In the genomic region with DNA sequence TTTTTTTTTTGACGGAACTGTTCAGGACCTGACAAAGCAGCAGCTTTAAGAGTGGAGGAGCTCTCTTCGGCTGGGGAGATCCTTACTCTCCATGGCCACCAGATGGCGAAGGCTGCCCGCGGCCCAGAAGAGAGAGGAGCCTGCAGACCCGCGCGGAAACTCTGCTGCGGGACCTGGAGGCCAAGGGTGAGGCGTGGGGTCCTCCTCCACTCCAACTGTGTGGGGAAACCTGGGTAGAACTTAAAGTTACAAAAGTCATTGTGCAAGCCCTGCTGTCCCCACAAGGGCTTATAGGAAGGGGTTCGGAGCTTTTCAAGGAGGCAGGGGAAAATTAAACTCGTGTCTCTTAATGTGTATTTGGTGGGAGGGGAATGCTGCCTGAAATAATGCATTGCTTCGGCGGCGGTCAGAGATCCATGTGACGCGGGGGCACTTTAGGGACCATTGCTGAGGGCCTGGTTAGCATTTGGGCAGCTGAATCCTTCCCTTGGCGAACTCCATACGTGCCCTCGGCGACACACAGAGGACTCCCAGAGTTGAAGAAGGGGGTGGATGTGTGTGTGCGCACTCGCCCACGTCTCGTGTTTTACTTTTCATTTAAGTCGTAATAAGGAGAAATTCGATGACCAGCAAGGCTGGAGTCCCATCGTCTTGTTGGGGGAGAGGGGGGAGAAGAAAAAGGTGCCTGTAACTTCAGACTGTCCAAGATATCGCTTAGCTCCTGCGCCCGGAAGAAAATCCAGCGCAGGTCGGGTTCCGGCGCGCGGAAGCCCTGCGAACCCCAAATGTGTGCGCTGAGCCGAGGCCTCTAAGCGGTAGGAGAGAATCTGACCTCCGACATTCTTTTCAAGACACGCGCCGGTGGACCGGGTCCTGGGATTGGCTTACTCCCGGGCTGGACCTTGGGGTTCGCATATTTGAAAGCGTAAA, we compare ENCODE assay signal across 1 cellular context.
TF ChIP-seq lines count a peak whose summit lies in the region.

No MANE protein-coding gene starts in this region.

TF ChIP-seq in HepG2, 621 proteins besides CTCF, POLR2A, EP300 and RAD21 (continued from another document):
- TF ChIP-seq, protein P1, sequence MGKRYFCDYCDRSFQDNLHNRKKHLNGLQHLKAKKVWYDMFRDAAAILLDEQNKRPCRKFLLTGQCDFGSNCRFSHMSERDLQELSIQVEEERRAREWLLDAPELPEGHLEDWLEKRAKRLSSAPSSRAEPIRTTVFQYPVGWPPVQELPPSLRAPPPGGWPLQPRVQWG (CRISPR knock-in tag; IDR thresholded peaks at IDR 0.05; ENCODE audit: borderline replicate concordance, low read depth): no peak
- TF ChIP-seq ZNF17 (CRISPR knock-in tag; IDR thresholded peaks at IDR 0.05) (no peak), ARHGAP35 (CRISPR knock-in tag; IDR thresholded peaks at IDR 0.05; ENCODE audit: borderline replicate concordance) (no peak), KDM1A (CRISPR knock-in tag; IDR thresholded peaks at IDR 0.05) (no peak), ZNF335 (CRISPR knock-in tag; IDR thresholded peaks at IDR 0.05) (no peak), SALL1 (CRISPR knock-in tag; IDR thresholded peaks at IDR 0.05) (peak; percentile 43), SMC3 (IDR thresholded peaks at IDR 0.05; ENCODE audit: low read length) (peak; percentile 56; the same call in 1 of the 2 replicates), YEATS2 (CRISPR knock-in tag; IDR thresholded peaks at IDR 0.05; ENCODE audit: borderline replicate concordance) (0 out of 2 replicates have a peak, but pooled peaks have one; percentile 35), KDM5B (CRISPR knock-in tag; IDR thresholded peaks at IDR 0.05; ENCODE audit: borderline replicate concordance) (0 out of 2 replicates have a peak, but pooled peaks have one; percentile 17), ZNF570 (CRISPR knock-in tag; IDR thresholded peaks at IDR 0.05; ENCODE audit: borderline replicate concordance) (0 out of 2 replicates have a peak, but pooled peaks have one; percentile 34), IRX3 (CRISPR knock-in tag; IDR thresholded peaks at IDR 0.05; ENCODE audit: borderline replicate concordance, low read depth) (no peak), KLF11 (CRISPR knock-in tag; IDR thresholded peaks at IDR 0.05) (no peak), EZH2 (conservative IDR thresholded peaks at IDR 0.05; ENCODE audit: low read depth, low read length) (0 out of 2 replicates have a peak, but pooled peaks have one; percentile 54), MEIS1 (CRISPR knock-in tag; IDR thresholded peaks at IDR 0.05; ENCODE audit: borderline replicate concordance) (peak; percentile 41; the same call in 1 of the 2 replicates), MED8 (CRISPR knock-in tag; IDR thresholded peaks at IDR 0.05; ENCODE audit: insufficient replicate concordance) (no peak), ZNF317 (CRISPR knock-in tag; IDR thresholded peaks at IDR 0.05) (no peak), TEAD3 (CRISPR knock-in tag; optimal IDR thresholded peaks at IDR 0.05; ENCODE audit: borderline replicate concordance) (no peak), XRCC5 (optimal IDR thresholded peaks at IDR 0.05; ENCODE audit: low read length) (peak; percentile 67), KAT2B (IDR thresholded peaks at IDR 0.05; ENCODE audit: borderline replicate concordance, low read depth, low read length) (no peak), KDM2A (CRISPR knock-in tag; IDR thresholded peaks at IDR 0.05; ENCODE audit: borderline replicate concordance, low read depth) (peak; percentile 35; the same call in 1 of the 2 replicates), SSRP1 (CRISPR knock-in tag; IDR thresholded peaks at IDR 0.05) (no peak), ZNF501 (CRISPR knock-in tag; IDR thresholded peaks at IDR 0.05) (0 out of 2 replicates have a peak, but pooled peaks have one; percentile 23), STAG1 (CRISPR knock-in tag; IDR thresholded peaks at IDR 0.05) (peak; percentile 87), ATF7-NPFF (CRISPR knock-in tag; IDR thresholded peaks at IDR 0.05; ENCODE audit: low read depth) (no peak)
- TF ChIP-seq, protein P2, sequence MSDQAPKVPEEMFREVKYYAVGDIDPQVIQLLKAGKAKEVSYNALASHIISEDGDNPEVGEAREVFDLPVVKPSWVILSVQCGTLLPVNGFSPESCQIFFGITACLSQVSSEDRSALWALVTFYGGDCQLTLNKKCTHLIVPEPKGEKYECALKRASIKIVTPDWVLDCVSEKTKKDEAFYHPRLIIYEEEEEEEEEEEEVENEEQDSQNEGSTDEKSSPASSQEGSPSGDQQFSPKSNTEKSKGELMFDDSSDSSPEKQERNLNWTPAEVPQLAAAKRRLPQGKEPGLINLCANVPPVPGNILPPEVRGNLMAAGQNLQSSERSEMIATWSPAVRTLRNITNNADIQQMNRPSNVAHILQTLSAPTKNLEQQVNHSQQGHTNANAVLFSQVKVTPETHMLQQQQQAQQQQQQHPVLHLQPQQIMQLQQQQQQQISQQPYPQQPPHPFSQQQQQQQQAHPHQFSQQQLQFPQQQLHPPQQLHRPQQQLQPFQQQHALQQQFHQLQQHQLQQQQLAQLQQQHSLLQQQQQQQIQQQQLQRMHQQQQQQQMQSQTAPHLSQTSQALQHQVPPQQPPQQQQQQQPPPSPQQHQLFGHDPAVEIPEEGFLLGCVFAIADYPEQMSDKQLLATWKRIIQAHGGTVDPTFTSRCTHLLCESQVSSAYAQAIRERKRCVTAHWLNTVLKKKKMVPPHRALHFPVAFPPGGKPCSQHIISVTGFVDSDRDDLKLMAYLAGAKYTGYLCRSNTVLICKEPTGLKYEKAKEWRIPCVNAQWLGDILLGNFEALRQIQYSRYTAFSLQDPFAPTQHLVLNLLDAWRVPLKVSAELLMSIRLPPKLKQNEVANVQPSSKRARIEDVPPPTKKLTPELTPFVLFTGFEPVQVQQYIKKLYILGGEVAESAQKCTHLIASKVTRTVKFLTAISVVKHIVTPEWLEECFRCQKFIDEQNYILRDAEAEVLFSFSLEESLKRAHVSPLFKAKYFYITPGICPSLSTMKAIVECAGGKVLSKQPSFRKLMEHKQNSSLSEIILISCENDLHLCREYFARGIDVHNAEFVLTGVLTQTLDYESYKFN (CRISPR knock-in tag; conservative IDR thresholded peaks at IDR 0.05): peak; percentile 29; the same call in 1 of the 2 replicates
- TF ChIP-seq, protein P3, sequence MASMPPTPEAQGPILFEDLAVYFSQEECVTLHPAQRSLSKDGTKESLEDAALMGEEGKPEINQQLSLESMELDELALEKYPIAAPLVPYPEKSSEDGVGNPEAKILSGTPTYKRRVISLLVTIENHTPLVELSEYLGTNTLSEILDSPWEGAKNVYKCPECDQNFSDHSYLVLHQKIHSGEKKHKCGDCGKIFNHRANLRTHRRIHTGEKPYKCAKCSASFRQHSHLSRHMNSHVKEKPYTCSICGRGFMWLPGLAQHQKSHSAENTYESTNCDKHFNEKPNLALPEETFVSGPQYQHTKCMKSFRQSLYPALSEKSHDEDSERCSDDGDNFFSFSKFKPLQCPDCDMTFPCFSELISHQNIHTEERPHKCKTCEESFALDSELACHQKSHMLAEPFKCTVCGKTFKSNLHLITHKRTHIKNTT (CRISPR knock-in tag; IDR thresholded peaks at IDR 0.05): no peak
- TF ChIP-seq, protein P4, sequence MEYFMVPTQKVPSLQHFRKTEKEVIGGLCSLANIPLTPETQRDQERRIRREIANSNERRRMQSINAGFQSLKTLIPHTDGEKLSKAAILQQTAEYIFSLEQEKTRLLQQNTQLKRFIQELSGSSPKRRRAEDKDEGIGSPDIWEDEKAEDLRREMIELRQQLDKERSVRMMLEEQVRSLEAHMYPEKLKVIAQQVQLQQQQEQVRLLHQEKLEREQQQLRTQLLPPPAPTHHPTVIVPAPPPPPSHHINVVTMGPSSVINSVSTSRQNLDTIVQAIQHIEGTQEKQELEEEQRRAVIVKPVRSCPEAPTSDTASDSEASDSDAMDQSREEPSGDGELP (IDR thresholded peaks at IDR 0.05; ENCODE audit: borderline replicate concordance, low read depth): no peak
- TF ChIP-seq, protein P5, sequence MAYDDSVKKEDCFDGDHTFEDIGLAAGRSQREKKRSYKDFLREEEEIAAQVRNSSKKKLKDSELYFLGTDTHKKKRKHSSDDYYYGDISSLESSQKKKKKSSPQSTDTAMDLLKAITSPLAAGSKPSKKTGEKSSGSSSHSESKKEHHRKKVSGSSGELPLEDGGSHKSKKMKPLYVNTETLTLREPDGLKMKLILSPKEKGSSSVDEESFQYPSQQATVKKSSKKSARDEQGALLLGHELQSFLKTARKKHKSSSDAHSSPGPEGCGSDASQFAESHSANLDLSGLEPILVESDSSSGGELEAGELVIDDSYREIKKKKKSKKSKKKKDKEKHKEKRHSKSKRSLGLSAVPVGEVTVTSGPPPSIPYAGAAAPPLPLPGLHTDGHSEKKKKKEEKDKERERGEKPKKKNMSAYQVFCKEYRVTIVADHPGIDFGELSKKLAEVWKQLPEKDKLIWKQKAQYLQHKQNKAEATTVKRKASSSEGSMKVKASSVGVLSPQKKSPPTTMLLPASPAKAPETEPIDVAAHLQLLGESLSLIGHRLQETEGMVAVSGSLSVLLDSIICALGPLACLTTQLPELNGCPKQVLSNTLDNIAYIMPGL (CRISPR knock-in tag; IDR thresholded peaks at IDR 0.05; ENCODE audit: borderline replicate concordance in 1 of 2, low read depth in 1 of 2): peak in 1 of 2 experiments; percentile 48; a peak in 1 of 4 replicates
- TF ChIP-seq, protein P6, sequence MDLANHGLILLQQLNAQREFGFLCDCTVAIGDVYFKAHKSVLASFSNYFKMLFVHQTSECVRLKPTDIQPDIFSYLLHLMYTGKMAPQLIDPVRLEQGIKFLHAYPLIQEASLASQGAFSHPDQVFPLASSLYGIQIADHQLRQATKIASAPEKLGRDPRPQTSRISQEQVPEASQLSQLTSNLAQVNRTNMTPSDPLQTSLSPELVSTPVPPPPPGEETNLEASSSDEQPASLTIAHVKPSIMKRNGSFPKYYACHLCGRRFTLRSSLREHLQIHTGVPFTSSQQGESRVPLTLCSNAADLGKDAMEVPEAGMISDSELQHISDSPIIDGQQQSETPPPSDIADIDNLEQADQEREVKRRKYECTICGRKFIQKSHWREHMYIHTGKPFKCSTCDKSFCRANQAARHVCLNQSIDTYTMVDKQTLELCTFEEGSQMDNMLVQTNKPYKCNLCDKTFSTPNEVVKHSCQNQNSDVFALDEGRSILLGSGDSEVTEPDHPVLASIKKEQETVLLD (CRISPR knock-in tag; IDR thresholded peaks at IDR 0.05; ENCODE audit: low read depth): no peak
- TF ChIP-seq, protein P7, sequence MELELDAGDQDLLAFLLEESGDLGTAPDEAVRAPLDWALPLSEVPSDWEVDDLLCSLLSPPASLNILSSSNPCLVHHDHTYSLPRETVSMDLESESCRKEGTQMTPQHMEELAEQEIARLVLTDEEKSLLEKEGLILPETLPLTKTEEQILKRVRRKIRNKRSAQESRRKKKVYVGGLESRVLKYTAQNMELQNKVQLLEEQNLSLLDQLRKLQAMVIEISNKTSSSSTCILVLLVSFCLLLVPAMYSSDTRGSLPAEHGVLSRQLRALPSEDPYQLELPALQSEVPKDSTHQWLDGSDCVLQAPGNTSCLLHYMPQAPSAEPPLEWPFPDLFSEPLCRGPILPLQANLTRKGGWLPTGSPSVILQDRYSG (CRISPR knock-in tag; IDR thresholded peaks at IDR 0.05): no peak
- TF ChIP-seq, protein P8, sequence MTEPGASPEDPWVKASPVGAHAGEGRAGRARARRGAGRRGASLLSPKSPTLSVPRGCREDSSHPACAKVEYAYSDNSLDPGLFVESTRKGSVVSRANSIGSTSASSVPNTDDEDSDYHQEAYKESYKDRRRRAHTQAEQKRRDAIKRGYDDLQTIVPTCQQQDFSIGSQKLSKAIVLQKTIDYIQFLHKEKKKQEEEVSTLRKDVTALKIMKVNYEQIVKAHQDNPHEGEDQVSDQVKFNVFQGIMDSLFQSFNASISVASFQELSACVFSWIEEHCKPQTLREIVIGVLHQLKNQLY (CRISPR knock-in tag; IDR thresholded peaks at IDR 0.05): no peak
- TF ChIP-seq, protein P9, sequence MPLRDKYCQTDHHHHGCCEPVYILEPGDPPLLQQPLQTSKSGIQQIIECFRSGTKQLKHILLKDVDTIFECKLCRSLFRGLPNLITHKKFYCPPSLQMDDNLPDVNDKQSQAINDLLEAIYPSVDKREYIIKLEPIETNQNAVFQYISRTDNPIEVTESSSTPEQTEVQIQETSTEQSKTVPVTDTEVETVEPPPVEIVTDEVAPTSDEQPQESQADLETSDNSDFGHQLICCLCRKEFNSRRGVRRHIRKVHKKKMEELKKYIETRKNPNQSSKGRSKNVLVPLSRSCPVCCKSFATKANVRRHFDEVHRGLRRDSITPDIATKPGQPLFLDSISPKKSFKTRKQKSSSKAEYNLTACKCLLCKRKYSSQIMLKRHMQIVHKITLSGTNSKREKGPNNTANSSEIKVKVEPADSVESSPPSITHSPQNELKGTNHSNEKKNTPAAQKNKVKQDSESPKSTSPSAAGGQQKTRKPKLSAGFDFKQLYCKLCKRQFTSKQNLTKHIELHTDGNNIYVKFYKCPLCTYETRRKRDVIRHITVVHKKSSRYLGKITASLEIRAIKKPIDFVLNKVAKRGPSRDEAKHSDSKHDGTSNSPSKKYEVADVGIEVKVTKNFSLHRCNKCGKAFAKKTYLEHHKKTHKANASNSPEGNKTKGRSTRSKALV (CRISPR knock-in tag; IDR thresholded peaks at IDR 0.05): 0 out of 2 replicates have a peak, but pooled peaks have one; percentile 16
- TF ChIP-seq, protein P10, sequence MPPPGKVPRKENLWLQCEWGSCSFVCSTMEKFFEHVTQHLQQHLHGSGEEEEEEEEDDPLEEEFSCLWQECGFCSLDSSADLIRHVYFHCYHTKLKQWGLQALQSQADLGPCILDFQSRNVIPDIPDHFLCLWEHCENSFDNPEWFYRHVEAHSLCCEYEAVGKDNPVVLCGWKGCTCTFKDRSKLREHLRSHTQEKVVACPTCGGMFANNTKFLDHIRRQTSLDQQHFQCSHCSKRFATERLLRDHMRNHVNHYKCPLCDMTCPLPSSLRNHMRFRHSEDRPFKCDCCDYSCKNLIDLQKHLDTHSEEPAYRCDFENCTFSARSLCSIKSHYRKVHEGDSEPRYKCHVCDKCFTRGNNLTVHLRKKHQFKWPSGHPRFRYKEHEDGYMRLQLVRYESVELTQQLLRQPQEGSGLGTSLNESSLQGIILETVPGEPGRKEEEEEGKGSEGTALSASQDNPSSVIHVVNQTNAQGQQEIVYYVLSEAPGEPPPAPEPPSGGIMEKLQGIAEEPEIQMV (CRISPR knock-in tag; IDR thresholded peaks at IDR 0.05; ENCODE audit: low read depth): no peak
- TF ChIP-seq, protein P11, sequence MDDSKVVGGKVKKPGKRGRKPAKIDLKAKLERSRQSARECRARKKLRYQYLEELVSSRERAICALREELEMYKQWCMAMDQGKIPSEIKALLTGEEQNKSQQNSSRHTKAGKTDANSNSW (CRISPR knock-in tag; IDR thresholded peaks at IDR 0.05; ENCODE audit: borderline replicate concordance): no peak
